Comparison of ENCODE assay signal across 22 cellular contexts in genomic region chr10:19947203-19947602, GRCh38.
DNase-seq lines count a peak whose midpoint lies in the region; ATAC-seq and TF ChIP-seq lines count a peak whose summit lies in the region.
"Had no signal": no experiment of that assay in that cellular context is flagged by ENCODE, and none has a peak within 500 bp of the region (broad histone marks: within the 10 kb centered on the region; RNA-seq: fewer than 3 reads in every experiment).

No MANE protein-coding gene starts in this region.

- intact Hi-C loops in Right ventricle myocardium inferior (cut with DNase I), result loop anchor here (5.0 kb wide), 1 partner anchor 130 kb away; the partner anchor contains the start of gene PLXDC2
- intact Hi-C loops in cardiac septum (cut with DNase I), result no loop called here
- intact Hi-C loops in left ventricle myocardium inferior (cut with micrococcal nuclease), result no loop called here
- intact Hi-C loops in aorta (cut with DNase I), result loop anchor here in 1 of 2 donors (2.0 kb wide), 1 partner anchor 14 kb away; no protein-coding TSS in a partner anchor

- H3K4me3 ChIP-seq in left ventricle myocardium inferior (no peak overlapping the region), aorta (ENCODE audit: low read length in 2 of 2) (no peak overlapping the region)
- H3K4me3 ChIP-seq: sigmoid colon had no signal

- no peaks in the 10 kb centered on the region for H3K27me3 ChIP-seq in left ventricle myocardium inferior (ENCODE audit: low read depth)
- no peaks in the 10 kb centered on the region for H3K27me3 ChIP-seq in aorta (ENCODE audit: control insufficient read depth in 1 of 2, insufficient read depth in 2 of 2, low read length in 1 of 2)
- no peaks in the 10 kb centered on the region for H3K27me3 ChIP-seq in foreskin keratinocyte
- H3K27me3 ChIP-seq: sigmoid colon had no signal

- H3K9me3 ChIP-seq in left ventricle myocardium inferior (replicated peaks), result no peaks in the 10 kb centered on the region
- H3K9me3 ChIP-seq in aorta (ENCODE audit: control insufficient read depth, low read length), result no peaks in the 10 kb centered on the region
- H3K9me3 ChIP-seq: sigmoid colon had no signal

- ATAC-seq in Right ventricle myocardium inferior (peak; percentile 55), HG03135 (IDR thresholded peaks at IDR 0.05; ENCODE audit: unreplicated experiment) (peak; percentile 3), aorta (ENCODE audit: low FRiP score) (no peak), foreskin keratinocyte (no peak)
- ATAC-seq: effector memory CD8-positive, alpha-beta T cell; stimulated activated naive CD8-positive, alpha-beta T cell treated with anti-CD3 and anti-CD28 coated beads, Interleukin-15, Interleukin-2, amounts not matched to agents 100 U/mL and 50 U/mL, for 24 hours; T-helper 17 cell had no signal

- H3K36me3 ChIP-seq in left ventricle myocardium inferior (no peaks in the 10 kb centered on the region), aorta (ENCODE audit: control insufficient read depth in 1 of 2, insufficient read depth in 2 of 2, low read length in 1 of 2) (no peaks in the 10 kb centered on the region)
- H3K36me3 ChIP-seq: sigmoid colon had no signal

- TF ChIP-seq CTCF in left ventricle myocardium inferior (IDR thresholded peaks at IDR 0.05; ENCODE audit: borderline replicate concordance), result no peak
- TF ChIP-seq CTCF in foreskin keratinocyte (conservative IDR thresholded peaks at IDR 0.05), result no peak

- peaks cover 47% of the 10 kb centered on the region for H3K4me1 ChIP-seq in left ventricle myocardium inferior
- peaks cover 8 to 9% of the 10 kb centered on the region in 2 donors for H3K4me1 ChIP-seq in aorta (ENCODE audit: control insufficient read depth in 1 of 2, insufficient read depth in 2 of 2, low read length in 2 of 2)
- H3K4me1 ChIP-seq in foreskin keratinocyte, result peaks cover 3% of the 10 kb centered on the region

- H3K27ac ChIP-seq in left ventricle myocardium inferior (replicated peaks) (peak overlapping the region; percentile 79), aorta (ENCODE audit: low read depth in 1 of 2, low read length in 2 of 2) (no peak overlapping the region), foreskin keratinocyte (no peak overlapping the region)
- H3K27ac ChIP-seq: C4-2B had no signal

- DNase-seq in Right ventricle myocardium inferior (ENCODE audit: missing footprints) (no peak), cardiac septum (ENCODE audit: low spot score) (no peak), left ventricle myocardium inferior (no peak), aorta (no peak), GF-D8 (lab: John Stamatoyannopoulos, UW) (no peak), SHP77 treated with DMSO at 0.1 percent for 48 hours (lab: John Stamatoyannopoulos, UW) (no peak), foreskin keratinocyte (no peak)
- DNase-seq: activated CD4-positive, alpha-beta T cell treated with anti-CD3 and anti-CD28 coated beads, Interleukin-2, amount 50 U/mL, for 48 hours; activated naive CD4-positive, alpha-beta T cell; activated T-cell treated with anti-CD3 and anti-CD28 coated beads for 4 hours; effector memory CD8-positive, alpha-beta T cell; mammary epithelial cell; naive B cell; NCI-H1417; NCI-H526 treated with DMSO at 0.1 percent for 48 hours; OCI-M1; sigmoid colon; stimulated activated CD4-positive, alpha-beta T cell treated with anti-CD3 and anti-CD28 coated beads, Interleukin-2, amount 100 ng/mL, for 24 hours; stimulated activated naive CD8-positive, alpha-beta T cell treated with anti-CD3 and anti-CD28 coated beads, Interleukin-15, Interleukin-2, amounts not matched to agents 100 U/mL and 50 U/mL, for 24 hours; T-helper 17 cell had no signal

- WGBS in aorta, 2 donors, result 6 to 13% methylated on average over 3 of the region's 3 CpGs

Comparison
In these comparisons a context has a peak if more than half of its experiments do, and no peak if none do; other contexts are left out.
1. ATAC-seq: peak in Right ventricle myocardium inferior (single experiment) and HG03135 (single experiment); none in aorta (single experiment) and foreskin keratinocyte (single experiment).